1 cellular context compared by ENCODE assay signal in genomic region chr16:10616395-10616743, GRCh38.
TF ChIP-seq lines count a peak whose summit lies in the region.

No MANE protein-coding gene starts in this region.

TF ChIP-seq in GM23338, 12 proteins besides CTCF, POLR2A, EP300 and RAD21 (continued from another document):
- TF ChIP-seq, protein P1, sequence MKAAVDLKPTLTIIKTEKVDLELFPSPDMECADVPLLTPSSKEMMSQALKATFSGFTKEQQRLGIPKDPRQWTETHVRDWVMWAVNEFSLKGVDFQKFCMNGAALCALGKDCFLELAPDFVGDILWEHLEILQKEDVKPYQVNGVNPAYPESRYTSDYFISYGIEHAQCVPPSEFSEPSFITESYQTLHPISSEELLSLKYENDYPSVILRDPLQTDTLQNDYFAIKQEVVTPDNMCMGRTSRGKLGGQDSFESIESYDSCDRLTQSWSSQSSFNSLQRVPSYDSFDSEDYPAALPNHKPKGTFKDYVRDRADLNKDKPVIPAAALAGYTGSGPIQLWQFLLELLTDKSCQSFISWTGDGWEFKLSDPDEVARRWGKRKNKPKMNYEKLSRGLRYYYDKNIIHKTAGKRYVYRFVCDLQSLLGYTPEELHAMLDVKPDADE (IDR thresholded peaks at IDR 0.05), result no peak
- TF ChIP-seq, protein P2, sequence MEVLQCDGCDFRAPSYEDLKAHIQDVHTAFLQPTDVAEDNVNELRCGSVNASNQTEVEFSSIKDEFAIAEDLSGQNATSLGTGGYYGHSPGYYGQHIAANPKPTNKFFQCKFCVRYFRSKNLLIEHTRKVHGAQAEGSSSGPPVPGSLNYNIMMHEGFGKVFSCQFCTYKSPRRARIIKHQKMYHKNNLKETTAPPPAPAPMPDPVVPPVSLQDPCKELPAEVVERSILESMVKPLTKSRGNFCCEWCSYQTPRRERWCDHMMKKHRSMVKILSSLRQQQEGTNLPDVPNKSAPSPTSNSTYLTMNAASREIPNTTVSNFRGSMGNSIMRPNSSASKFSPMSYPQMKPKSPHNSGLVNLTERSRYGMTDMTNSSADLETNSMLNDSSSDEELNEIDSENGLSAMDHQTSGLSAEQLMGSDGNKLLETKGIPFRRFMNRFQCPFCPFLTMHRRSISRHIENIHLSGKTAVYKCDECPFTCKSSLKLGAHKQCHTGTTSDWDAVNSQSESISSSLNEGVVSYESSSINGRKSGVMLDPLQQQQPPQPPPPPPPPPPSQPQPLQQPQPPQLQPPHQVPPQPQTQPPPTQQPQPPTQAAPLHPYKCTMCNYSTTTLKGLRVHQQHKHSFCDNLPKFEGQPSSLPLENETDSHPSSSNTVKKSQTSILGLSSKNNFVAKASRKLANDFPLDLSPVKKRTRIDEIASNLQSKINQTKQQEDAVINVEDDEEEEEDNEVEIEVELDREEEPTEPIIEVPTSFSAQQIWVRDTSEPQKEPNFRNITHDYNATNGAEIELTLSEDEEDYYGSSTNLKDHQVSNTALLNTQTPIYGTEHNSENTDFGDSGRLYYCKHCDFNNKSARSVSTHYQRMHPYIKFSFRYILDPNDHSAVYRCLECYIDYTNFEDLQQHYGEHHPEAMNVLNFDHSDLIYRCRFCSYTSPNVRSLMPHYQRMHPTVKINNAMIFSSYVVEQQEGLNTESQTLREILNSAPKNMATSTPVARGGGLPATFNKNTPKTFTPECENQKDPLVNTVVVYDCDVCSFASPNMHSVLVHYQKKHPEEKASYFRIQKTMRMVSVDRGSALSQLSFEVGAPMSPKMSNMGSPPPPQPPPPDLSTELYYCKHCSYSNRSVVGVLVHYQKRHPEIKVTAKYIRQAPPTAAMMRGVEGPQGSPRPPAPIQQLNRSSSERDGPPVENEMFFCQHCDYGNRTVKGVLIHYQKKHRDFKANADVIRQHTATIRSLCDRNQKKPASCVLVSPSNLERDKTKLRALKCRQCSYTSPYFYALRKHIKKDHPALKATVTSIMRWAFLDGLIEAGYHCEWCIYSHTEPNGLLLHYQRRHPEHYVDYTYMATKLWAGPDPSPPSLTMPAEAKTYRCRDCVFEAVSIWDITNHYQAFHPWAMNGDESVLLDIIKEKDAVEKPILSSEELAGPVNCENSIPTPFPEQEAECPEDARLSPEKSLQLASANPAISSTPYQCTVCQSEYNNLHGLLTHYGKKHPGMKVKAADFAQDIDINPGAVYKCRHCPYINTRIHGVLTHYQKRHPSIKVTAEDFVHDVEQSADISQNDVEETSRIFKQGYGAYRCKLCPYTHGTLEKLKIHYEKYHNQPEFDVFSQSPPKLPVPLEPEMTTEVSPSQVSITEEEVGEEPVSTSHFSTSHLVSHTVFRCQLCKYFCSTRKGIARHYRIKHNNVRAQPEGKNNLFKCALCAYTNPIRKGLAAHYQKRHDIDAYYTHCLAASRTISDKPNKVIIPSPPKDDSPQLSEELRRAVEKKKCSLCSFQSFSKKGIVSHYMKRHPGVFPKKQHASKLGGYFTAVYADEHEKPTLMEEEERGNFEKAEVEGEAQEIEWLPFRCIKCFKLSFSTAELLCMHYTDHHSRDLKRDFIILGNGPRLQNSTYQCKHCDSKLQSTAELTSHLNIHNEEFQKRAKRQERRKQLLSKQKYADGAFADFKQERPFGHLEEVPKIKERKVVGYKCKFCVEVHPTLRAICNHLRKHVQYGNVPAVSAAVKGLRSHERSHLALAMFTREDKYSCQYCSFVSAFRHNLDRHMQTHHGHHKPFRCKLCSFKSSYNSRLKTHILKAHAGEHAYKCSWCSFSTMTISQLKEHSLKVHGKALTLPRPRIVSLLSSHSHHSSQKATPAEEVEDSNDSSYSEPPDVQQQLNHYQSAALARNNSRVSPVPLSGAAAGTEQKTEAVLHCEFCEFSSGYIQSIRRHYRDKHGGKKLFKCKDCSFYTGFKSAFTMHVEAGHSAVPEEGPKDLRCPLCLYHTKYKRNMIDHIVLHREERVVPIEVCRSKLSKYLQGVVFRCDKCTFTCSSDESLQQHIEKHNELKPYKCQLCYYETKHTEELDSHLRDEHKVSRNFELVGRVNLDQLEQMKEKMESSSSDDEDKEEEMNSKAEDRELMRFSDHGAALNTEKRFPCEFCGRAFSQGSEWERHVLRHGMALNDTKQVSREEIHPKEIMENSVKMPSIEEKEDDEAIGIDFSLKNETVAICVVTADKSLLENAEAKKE (CRISPR knock-in tag; IDR thresholded peaks at IDR 0.05), result no peak
- no peak for TF ChIP-seq ZNF331 (CRISPR knock-in tag; IDR thresholded peaks at IDR 0.05; ENCODE audit: low read depth)
- TF ChIP-seq JUNB (IDR thresholded peaks at IDR 0.05; ENCODE audit: unreplicated experiment), result no peak
- TF ChIP-seq, protein P3, sequence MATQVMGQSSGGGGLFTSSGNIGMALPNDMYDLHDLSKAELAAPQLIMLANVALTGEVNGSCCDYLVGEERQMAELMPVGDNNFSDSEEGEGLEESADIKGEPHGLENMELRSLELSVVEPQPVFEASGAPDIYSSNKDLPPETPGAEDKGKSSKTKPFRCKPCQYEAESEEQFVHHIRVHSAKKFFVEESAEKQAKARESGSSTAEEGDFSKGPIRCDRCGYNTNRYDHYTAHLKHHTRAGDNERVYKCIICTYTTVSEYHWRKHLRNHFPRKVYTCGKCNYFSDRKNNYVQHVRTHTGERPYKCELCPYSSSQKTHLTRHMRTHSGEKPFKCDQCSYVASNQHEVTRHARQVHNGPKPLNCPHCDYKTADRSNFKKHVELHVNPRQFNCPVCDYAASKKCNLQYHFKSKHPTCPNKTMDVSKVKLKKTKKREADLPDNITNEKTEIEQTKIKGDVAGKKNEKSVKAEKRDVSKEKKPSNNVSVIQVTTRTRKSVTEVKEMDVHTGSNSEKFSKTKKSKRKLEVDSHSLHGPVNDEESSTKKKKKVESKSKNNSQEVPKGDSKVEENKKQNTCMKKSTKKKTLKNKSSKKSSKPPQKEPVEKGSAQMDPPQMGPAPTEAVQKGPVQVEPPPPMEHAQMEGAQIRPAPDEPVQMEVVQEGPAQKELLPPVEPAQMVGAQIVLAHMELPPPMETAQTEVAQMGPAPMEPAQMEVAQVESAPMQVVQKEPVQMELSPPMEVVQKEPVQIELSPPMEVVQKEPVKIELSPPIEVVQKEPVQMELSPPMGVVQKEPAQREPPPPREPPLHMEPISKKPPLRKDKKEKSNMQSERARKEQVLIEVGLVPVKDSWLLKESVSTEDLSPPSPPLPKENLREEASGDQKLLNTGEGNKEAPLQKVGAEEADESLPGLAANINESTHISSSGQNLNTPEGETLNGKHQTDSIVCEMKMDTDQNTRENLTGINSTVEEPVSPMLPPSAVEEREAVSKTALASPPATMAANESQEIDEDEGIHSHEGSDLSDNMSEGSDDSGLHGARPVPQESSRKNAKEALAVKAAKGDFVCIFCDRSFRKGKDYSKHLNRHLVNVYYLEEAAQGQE (IDR thresholded peaks at IDR 0.05; ENCODE audit: unreplicated experiment), result no peak
- no peak for TF ChIP-seq STAT1 (IDR thresholded peaks at IDR 0.05; ENCODE audit: unreplicated experiment)
